21 cellular contexts compared by ENCODE assay signal in genomic region chr11:77966338-77966737, GRCh38.
"Had no signal": no experiment of that assay in that cellular context is flagged by ENCODE, and none has a peak within 500 bp of the region (broad histone marks: within the 10 kb centered on the region; RNA-seq: fewer than 3 reads in every experiment).

No MANE protein-coding gene starts in this region.

- ATAC-seq: heart right ventricle; left ventricle myocardium superior; lower lobe of right lung; mucosa of descending colon; natural killer cell treated with Interleukin-12 subunit alpha and Interleukin-12 subunit beta and Interleukin-15 and Interleukin-18, amount 100 ng/mL, for 72 hours; psoas muscle; right cardiac atrium; stimulated activated memory B cell treated with anti-CD40 and anti-IgM and Interleukin-4, amounts not matched to agents 10 μg/mL and 1 μg/mL and 100 μg/mL, for 72 hours; stimulated activated naive CD8-positive, alpha-beta T cell treated with anti-CD3 and anti-CD28 coated beads, Interleukin-15, Interleukin-2, amounts not matched to agents 100 U/mL and 50 U/mL, for 24 hours had no signal

- DNase-seq: dermis blood vessel endothelial cell; effector memory CD4-positive, alpha-beta T cell; erythroblast; esophagus squamous epithelium; heart right ventricle; islet precursor cell; kidney glomerular epithelial cell; left ventricle myocardium superior; lower lobe of right lung; mesenchymal stem cell; mucosa of descending colon; naive B cell; psoas muscle; right cardiac atrium; sigmoid colon; stimulated activated CD4-positive, alpha-beta T cell treated with anti-CD3 and anti-CD28 coated beads, Interleukin-2, amount 100 ng/mL, for 24 hours; stimulated activated CD4-positive, alpha-beta T cell treated with anti-CD3 and anti-CD28 coated beads, Interleukin-4, amount 100 ng/mL, for 24 hours; stimulated activated naive CD8-positive, alpha-beta T cell treated with anti-CD3 and anti-CD28 coated beads, Interleukin-15, Interleukin-2, amounts not matched to agents 100 U/mL and 50 U/mL, for 24 hours; upper lobe of left lung had no signal
